ENCODE assay signal across 8 cellular contexts in the genomic region with DNA sequence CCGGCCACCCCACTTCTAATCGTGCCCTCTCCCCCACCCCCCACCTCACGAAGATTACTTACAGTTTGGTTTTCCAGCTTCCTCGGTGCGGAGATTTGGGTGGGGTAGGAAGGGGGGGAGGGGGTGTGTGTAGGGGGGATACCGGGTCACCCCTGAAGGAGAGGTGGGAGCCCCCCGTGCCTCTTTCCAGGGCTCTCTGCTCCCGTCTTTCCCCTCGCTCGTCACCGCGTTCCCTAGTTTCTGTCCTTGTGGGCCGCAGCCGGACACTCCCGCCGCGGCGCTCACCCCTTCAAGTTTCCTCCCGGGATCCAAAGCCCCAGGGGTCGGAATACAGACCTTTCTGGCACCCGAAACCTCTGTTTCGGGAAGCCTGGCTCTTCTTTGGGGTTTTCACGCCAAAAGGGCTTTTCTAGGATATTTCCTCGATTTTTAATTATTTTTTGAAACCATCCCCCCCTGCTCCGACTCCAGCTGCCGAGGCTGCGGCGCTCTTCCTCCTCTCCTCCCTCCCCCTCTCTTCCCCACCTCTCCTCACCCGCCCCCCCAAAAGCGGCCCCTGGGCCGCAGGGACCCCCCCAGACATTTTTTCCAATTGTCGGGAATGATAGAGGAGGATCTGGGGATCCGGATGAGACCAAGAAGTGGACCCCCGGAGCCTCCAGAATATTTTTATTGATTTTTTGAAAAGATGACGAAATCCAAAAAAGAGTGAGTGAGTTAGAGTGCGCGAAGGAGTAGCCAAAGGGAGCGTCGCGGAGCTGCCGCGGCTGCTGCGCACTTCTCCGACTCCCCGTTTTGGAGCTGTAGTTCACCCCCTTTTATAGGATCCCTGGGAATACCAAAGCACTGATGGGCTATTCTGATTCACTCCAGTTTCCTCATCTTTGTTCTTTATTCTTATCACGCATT. TPM values are rescaled to one million over a fixed set of nuclear protein-coding genes. Genes with fewer than 3 reads are reported as not detected.
A peak's percentile ranks its signal among the peaks of the same experiment; 100 is the strongest.
DNase-seq lines count a peak whose midpoint lies in the region; ATAC-seq and TF ChIP-seq lines count a peak whose summit lies in the region.

No MANE protein-coding gene starts in this region.

- H3K79me2 ChIP-seq in osteoblast (ENCODE audit: insufficient read depth, low read length), result no peaks in the 10 kb centered on the region
- H3K79me2 ChIP-seq in PC-9 (ENCODE audit: low read depth), result no peaks in the 10 kb centered on the region

- H3K4me1 ChIP-seq in RWPE2 (ENCODE audit: insufficient read depth, poor library complexity, severe bottlenecking) (peaks cover 48% of the 10 kb centered on the region), osteoblast (ENCODE audit: insufficient read depth, low read length) (no peaks in the 10 kb centered on the region), PC-9 (replicated peaks; ENCODE audit: insufficient read depth) (no peaks in the 10 kb centered on the region)

- H3K4me2 ChIP-seq in osteoblast (ENCODE audit: insufficient read depth, low read length), result peak overlapping the region; percentile 58
- H3K4me2 ChIP-seq in PC-9, result no peak overlapping the region

- no TSS peak for BruUV-seq in PC-9 (replicated peaks; lab: Mats Ljungman, UMichigan)

- H4K20me1 ChIP-seq in osteoblast (ENCODE audit: insufficient read depth, low read length) (no peaks in the 10 kb centered on the region), PC-9 (ENCODE audit: insufficient read depth) (no peaks in the 10 kb centered on the region)

- POLR2A ChIA-PET in PC-9 (lab: Charles Lee; ENCODE audit: unreplicated experiment) (no interaction called here), GM10248 (lab: Yijun Ruan, JAX) (interaction anchor here (0.6 to 0.8 kb wide), 3 partner anchors 59 to 226 kb away, joined by 3 to 4 read pairs (median 4); no protein-coding TSS in a partner anchor)

- H2AFZ ChIP-seq in osteoblast (ENCODE audit: low read length), result peak overlapping the region; percentile 72
- H2AFZ ChIP-seq in PC-9, result no peak overlapping the region

- H3K27me3 ChIP-seq in RWPE2 (ENCODE audit: insufficient read depth, poor library complexity, severe bottlenecking) (no peaks in the 10 kb centered on the region), osteoblast (ENCODE audit: insufficient read depth, low read length) (peaks cover 75% of the 10 kb centered on the region), PC-9 (ENCODE audit: insufficient read depth, low read depth) (peaks cover 89% of the 10 kb centered on the region)

- no peaks in the 10 kb centered on the region for H3F3A ChIP-seq in PC-9 (ENCODE audit: insufficient read depth, low read depth)

- CTCF ChIA-PET in PC-9 (lab: Charles Lee) (interaction anchor here (1.8 kb wide), 2 partner anchors 8 to 389 kb away, joined by 12 to 19 read pairs; no protein-coding TSS in a partner anchor), GM10248 (lab: Yijun Ruan, JAX) (interaction anchor here (0.9 to 6.5 kb wide), 26 partner anchors 13 to 975 kb away, joined by 3 to 196 read pairs (median 12); no protein-coding TSS in a partner anchor)

- DNase-seq in DMS114 treated with DMSO at 0.1 percent for 48 hours (lab: John Stamatoyannopoulos, UW; ENCODE audit: unreplicated experiment) (peak; percentile 28), RWPE2 (ENCODE audit: low spot score) (no peak), epithelial cell of proximal tubule (ENCODE audit: low read depth) (no peak), osteoblast (ENCODE audit: insufficient read length, low spot score, missing footprints) (peak; percentile 87), PC-9 (no peak), inferior parietal cortex (ENCODE audit: extremely low spot score) (no peak), GM10248 (ENCODE audit: extremely low spot score) (no peak), NCI-H2227 (lab: John Stamatoyannopoulos, UW; ENCODE audit: unreplicated experiment) (no peak)

- H3K36me3 ChIP-seq in RWPE2 (ENCODE audit: low read depth) (peaks cover 63% of the 10 kb centered on the region), osteoblast (ENCODE audit: insufficient read depth, low read length) (no peaks in the 10 kb centered on the region), PC-9 (ENCODE audit: low read depth) (no peaks in the 10 kb centered on the region)

- no peak for TF ChIP-seq CTCF in RWPE2 (IDR thresholded peaks at IDR 0.05; ENCODE audit: poor library complexity, severe bottlenecking)
- no peak for TF ChIP-seq CTCF in epithelial cell of proximal tubule (conservative IDR thresholded peaks at IDR 0.05; ENCODE audit: low read depth, low read length)
- no peak for TF ChIP-seq CTCF in osteoblast (IDR thresholded peaks at IDR 0.05; ENCODE audit: extremely low read depth, low read depth, low read length)
- TF ChIP-seq CTCF in PC-9 (conservative IDR thresholded peaks at IDR 0.05), result no peak
- TF ChIP-seq CTCF in GM10248 (IDR thresholded peaks at IDR 0.05; ENCODE audit: control extremely low read depth, extremely low read depth, low read depth, missing control alignments), result no peak

- H3K9me3 ChIP-seq in RWPE2 (ENCODE audit: severe bottlenecking) (no peaks in the 10 kb centered on the region), osteoblast (ENCODE audit: low read depth, low read length) (no peaks in the 10 kb centered on the region), PC-9 (ENCODE audit: insufficient read depth, low read depth) (no peaks in the 10 kb centered on the region)

- H3K9me2 ChIP-seq in PC-9 (ENCODE audit: insufficient read depth), result no peaks in the 10 kb centered on the region

- H3K27ac ChIP-seq in RWPE2 (ENCODE audit: poor library complexity, severe bottlenecking), result peak overlapping the region; percentile 89
- H3K27ac ChIP-seq in osteoblast (ENCODE audit: low read depth, low read length), result no peak overlapping the region
- H3K27ac ChIP-seq in PC-9, result no peak overlapping the region

- intact Hi-C loops in PC-9 (cut with micrococcal nuclease; ENCODE audit: unreplicated experiment), result loop anchor here (10.0 kb wide), 3 partner anchors 470 to 1200 kb away; a partner anchor contains a TSS

- no peak for ATAC-seq in RWPE2 (ENCODE audit: low read depth)

- peak overlapping the region; percentile 81 for H3K4me3 ChIP-seq in RWPE2 (ENCODE audit: severe bottlenecking)
- peak overlapping the region; percentile 70 for H3K4me3 ChIP-seq in epithelial cell of proximal tubule (ENCODE audit: low read depth, low read length)
- H3K4me3 ChIP-seq in osteoblast (ENCODE audit: insufficient read depth, low read length), result peak overlapping the region; percentile 64
- no peak overlapping the region for H3K4me3 ChIP-seq in PC-9

RNA-seq across cellular contexts. Expression of a gene that starts 1.7 kb away (rescaled TPM):
- 6.4 and 14.8 TPM in 2 replicates for total RNA-seq in epithelial cell of proximal tubule
- 1.5 and 2.5 TPM in 2 replicates for total RNA-seq in osteoblast
- total RNA-seq in PC-9 (2021), result 0.09 TPM in 1 of 2 replicates, not detected in the other

RNA-seq across cellular contexts. Expression of a gene that starts 45.8 kb away (rescaled TPM):
- total RNA-seq in epithelial cell of proximal tubule (7.4 and 12.1 TPM in 2 replicates), osteoblast (11.2 and 11.6 TPM in 2 replicates), PC-9 (2021) (9.0 and 13.2 TPM in 2 replicates)

Comparison
In these comparisons a context has a peak if more than half of its experiments do, and no peak if none do; other contexts are left out.
1. DNase-seq: peak in DMS114 treated with DMSO at 0.1 percent for 48 hours (single experiment) and osteoblast (single experiment); none in RWPE2 (single experiment), epithelial cell of proximal tubule (single experiment), PC-9 (0 of 2), inferior parietal cortex (single experiment), GM10248 (single experiment) and NCI-H2227 (single experiment).